32 cellular contexts compared by ENCODE assay signal in genomic region chr3:115275897-115276296, GRCh38.
DNase-seq lines count a peak whose midpoint lies in the region; ATAC-seq, FAIRE-seq and TF ChIP-seq lines count a peak whose summit lies in the region.
"Had no signal": no experiment of that assay in that cellular context is flagged by ENCODE, and none has a peak within 500 bp of the region (broad histone marks: within the 10 kb centered on the region; RNA-seq: fewer than 3 reads in every experiment).

No MANE protein-coding gene starts in this region.

- no peaks in the 10 kb centered on the region for H3K36me3 ChIP-seq in right atrium auricular region
- H3K36me3 ChIP-seq: gastrocnemius medialis, SJSA1 had no signal

- ATAC-seq in Right ventricle myocardium inferior, result peak; percentile 65
- ATAC-seq: effector memory CD8-positive, alpha-beta T cell; GM12878; natural killer cell treated with Interleukin-12 subunit alpha and Interleukin-12 subunit beta and Interleukin-15 and Interleukin-18, amount 100 ng/mL, for 72 hours; T-cell; WTC11 had no signal

- no peak overlapping the region for H3K4me3 ChIP-seq in right atrium auricular region
- no peak overlapping the region for H3K4me3 ChIP-seq in foreskin fibroblast (ENCODE audit: low read depth in 1 of 2, low read length in 2 of 2)
- H3K4me3 ChIP-seq: gastrocnemius medialis, GM12878, SJSA1, smooth muscle cell had no signal

- no peaks in the 10 kb centered on the region for H3K9me3 ChIP-seq in right atrium auricular region
- H3K9me3 ChIP-seq: gastrocnemius medialis, SJSA1 had no signal

- DNase-seq in Right ventricle myocardium inferior (ENCODE audit: missing footprints) (no peak), right atrium auricular region (ENCODE audit: low spot score) (no peak), amniotic epithelial cell (ENCODE audit: low read depth) (peak; percentile 47), foreskin fibroblast (peak; percentile 24 to 30), urothelium cell line (ENCODE audit: low spot score) (no peak), posterior cingulate gyrus (no peak), A172 (ENCODE audit: low spot score) (no peak)
- no peak for DNase-seq in stimulated activated CD4-positive, alpha-beta T cell treated with anti-CD3 and anti-CD28 coated beads, Interleukin-12 subunit alpha, Interleukin-12 subunit beta, amount 100 ng/mL, for 4 hours
- DNase-seq: activated CD4-positive, alpha-beta T cell treated with anti-CD3 and anti-CD28 coated beads, Interleukin-2, amount 10 ng/mL, durations not matched to agents 24 days and 14 days; activated effector memory CD4-positive, alpha-beta T cell treated with anti-CD3 and anti-CD28 coated beads, Interleukin-2, amount 50 U/mL, for 16 hours; activated T-cell treated with anti-CD3 and anti-CD28 coated beads, Interleukin-2, amount 50 U/mL, for 24 hours; aorta; caudate nucleus; CD8-positive, alpha-beta memory T cell; DMS 273 treated with DMSO at 0.1 percent for 48 hours; effector memory CD8-positive, alpha-beta T cell; EL; gastrocnemius medialis; H9; Karpas-422; NCI-H1436 treated with DMSO at 0.1 percent for 48 hours; NCI-H2081 treated with DMSO at 0.1 percent for 48 hours; NCI-H2227 treated with DMSO at 0.1 percent for 48 hours; NCI-H69; stimulated activated CD4-positive, alpha-beta T cell treated with anti-CD3 and anti-CD28 coated beads, Interleukin-1b, Interleukin-23, amount 100 ng/mL, for 48 hours; stimulated activated naive CD4-positive, alpha-beta T cell treated with Interleukin-2 at 50 U/mL for 16 hours; T-cell had no signal

- no peaks in the 10 kb centered on the region for H3K27me3 ChIP-seq in right atrium auricular region
- H3K27me3 ChIP-seq: gastrocnemius medialis, SJSA1 had no signal

- H3K27ac ChIP-seq in right atrium auricular region, result no peak overlapping the region
- H3K27ac ChIP-seq: SJSA1 had no signal

- no peak for TF ChIP-seq CTCF in right atrium auricular region (IDR thresholded peaks at IDR 0.05)
- no peak for TF ChIP-seq CTCF in foreskin fibroblast (IDR thresholded peaks at IDR 0.05; ENCODE audit: low read depth, low read length)

- intact Hi-C loops in Right ventricle myocardium inferior (cut with DNase I), result no loop called here
- intact Hi-C loops in posterior cingulate gyrus (cut with DNase I), result no loop called here

- H3K4me1 ChIP-seq in right atrium auricular region, result peaks cover 0 to 3% of the 10 kb centered on the region in 2 donors
- H3K4me1 ChIP-seq: SJSA1 had no signal

- FAIRE-seq in urothelium cell line (lab: Jason Lieb, UNC), result peak; percentile 83
- FAIRE-seq: GM12878 had no signal

Comparison
In these comparisons a context has a peak if more than half of its experiments do, and no peak if none do; other contexts are left out.
1. DNase-seq: peak in amniotic epithelial cell (single experiment) and foreskin fibroblast (2 of 2); none in Right ventricle myocardium inferior (single experiment), right atrium auricular region (single experiment), urothelium cell line (single experiment), posterior cingulate gyrus (0 of 10), stimulated activated CD4-positive, alpha-beta T cell treated with anti-CD3 and anti-CD28 coated beads, Interleukin-12 subunit alpha, Interleukin-12 subunit beta, amount 100 ng/mL, for 4 hours (single experiment) and A172 (single experiment).